ENCODE assay signal across 22 cellular contexts in the genomic region with DNA sequence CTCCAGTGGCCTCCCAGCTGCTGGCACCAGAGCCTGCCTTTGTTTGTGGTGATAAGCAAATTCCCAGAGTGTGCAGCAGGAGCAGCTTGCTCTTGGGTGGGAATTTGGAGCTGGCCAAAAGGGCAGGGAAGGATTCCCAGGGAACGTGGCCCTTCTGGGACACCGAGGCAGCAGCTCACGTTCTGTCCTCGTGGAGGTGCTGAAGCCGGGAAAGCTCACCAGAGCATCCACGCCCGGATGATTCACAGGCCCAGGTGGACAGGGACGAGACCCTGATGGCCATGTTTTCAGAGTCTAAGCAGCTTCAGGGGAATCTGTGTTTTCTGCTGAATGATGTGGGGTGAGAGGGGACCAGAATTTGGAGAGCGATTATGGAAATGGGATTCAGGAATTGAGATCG. TPM values are rescaled to one million over a fixed set of nuclear protein-coding genes. Genes with fewer than 3 reads are reported as not detected.
DNase-seq lines count a peak whose midpoint lies in the region; ATAC-seq and TF ChIP-seq lines count a peak whose summit lies in the region.
"Had no signal": no experiment of that assay in that cellular context is flagged by ENCODE, and none has a peak within 500 bp of the region (broad histone marks: within the 10 kb centered on the region; RNA-seq: fewer than 3 reads in every experiment).

No MANE protein-coding gene starts in this region.

- H3K4me3 Mint-ChIP-seq in chondrocyte (ENCODE audit: unreplicated experiment) = no peak overlapping the region
- H3K4me3 Mint-ChIP-seq: CD4-positive, alpha-beta memory T cell had no signal

- ATAC-seq in sciatic nerve (no peak), GM21737 (IDR thresholded peaks at IDR 0.05; ENCODE audit: unreplicated experiment) (no peak)
- ATAC-seq: A549 had no signal

- H3K9me3 ChIP-seq in spleen (no peaks in the 10 kb centered on the region), uterus (no peaks in the 10 kb centered on the region)
- H3K9me3 ChIP-seq: A549; BE2C; BLaER1 treated with 17β-estradiol and CSF1 and Interleukin-3, amounts not matched to agents 10 nM and 100 nM had no signal

- DNase-seq in NCI-H526 (lab: John Stamatoyannopoulos, UW) = peak; percentile 85 to 88
- DNase-seq in chondrocyte (ENCODE audit: low spot score) = peak; percentile 63
- DNase-seq in spleen = peak; percentile 36
- DNase-seq in sciatic nerve (ENCODE audit: low spot score) = no peak
- DNase-seq in uterus = no peak
- DNase-seq: 8988T; ACHN; AML-193; BE2C; Calu3; CD4-positive, alpha-beta memory T cell; COR-L47; DMS53; DMS79 treated with DMSO at 0.1 percent for 48 hours; GF-D8; GOT3; H7; HCEC 1CT had no signal

- no peak overlapping the region for H3K27ac Mint-ChIP-seq in chondrocyte (ENCODE audit: unreplicated experiment)
- H3K27ac Mint-ChIP-seq: CD4-positive, alpha-beta memory T cell had no signal

- no peaks in the 10 kb centered on the region for H3K36me3 ChIP-seq in spleen
- H3K36me3 ChIP-seq in uterus = no peaks in the 10 kb centered on the region
- H3K36me3 ChIP-seq: BE2C; BLaER1 treated with 17β-estradiol and CSF1 and Interleukin-3, amounts not matched to agents 10 nM and 100 nM had no signal

- TF ChIP-seq POLR2A in spleen (IDR thresholded peaks at IDR 0.05) (no peak), uterus (IDR thresholded peaks at IDR 0.05) (no peak)

- no peaks in the 10 kb centered on the region for H3K36me3 Mint-ChIP-seq in chondrocyte (ENCODE audit: low read depth)
- H3K36me3 Mint-ChIP-seq: CD4-positive, alpha-beta memory T cell had no signal

- 79 to 89% (median 85%) methylated on average over 10 of the region's 10 CpGs for WGBS in spleen, 5 donors

- no peaks in the 10 kb centered on the region for H3K4me1 Mint-ChIP-seq in chondrocyte (ENCODE audit: low read depth)
- H3K4me1 Mint-ChIP-seq: CD4-positive, alpha-beta memory T cell had no signal

- no peaks in the 10 kb centered on the region for H3K9me3 Mint-ChIP-seq in chondrocyte (ENCODE audit: low read depth)

- peaks cover 0 to 41% (median 8%) of the 10 kb centered on the region in 7 donors for H3K27me3 ChIP-seq in spleen (replicated peaks in 1 of 7)
- no peaks in the 10 kb centered on the region for H3K27me3 ChIP-seq in uterus
- H3K27me3 ChIP-seq: BE2C; BLaER1 treated with 17β-estradiol and CSF1 and Interleukin-3, amounts not matched to agents 10 nM and 100 nM had no signal

- H3K27ac ChIP-seq in spleen = no peak overlapping the region
- H3K27ac ChIP-seq in uterus = no peak overlapping the region
- H3K27ac ChIP-seq: A549; BLaER1 treated with 17β-estradiol and CSF1 and Interleukin-3, amounts not matched to agents 10 nM and 100 nM had no signal

- no peak for TF ChIP-seq CTCF in chondrocyte (IDR thresholded peaks at IDR 0.05)
- no peak for TF ChIP-seq CTCF in spleen (IDR thresholded peaks at IDR 0.05 in 8 of 11, conservative IDR thresholded peaks at IDR 0.05 in 3 of 11)
- TF ChIP-seq CTCF in uterus (IDR thresholded peaks at IDR 0.05) = no peak

- H3K4me1 ChIP-seq in spleen (no peaks in the 10 kb centered on the region), uterus (no peaks in the 10 kb centered on the region)
- H3K4me1 ChIP-seq: A549, BE2C had no signal

- H3K4me3 ChIP-seq in spleen (no peak overlapping the region), uterus (no peak overlapping the region)
- H3K4me3 ChIP-seq: A549; BLaER1 treated with 17β-estradiol and CSF1 and Interleukin-3, amounts not matched to agents 10 nM and 100 nM had no signal

- peaks cover 32% of the 10 kb centered on the region for H3K27me3 Mint-ChIP-seq in chondrocyte (ENCODE audit: low read depth)

- intact Hi-C loops in spleen (cut with DNase I; ENCODE audit: low total_unique reads) (no loop called here), sciatic nerve (cut with DNase I) (no loop called here), uterus (cut with DNase I; ENCODE audit: low total_unique reads) (no loop called here)

RNA-seq across cellular contexts. Expression of a gene that starts 19.1 kb away (rescaled TPM):
- total RNA-seq in chondrocyte = 0.07 to 0.08 TPM in 2 of 3 replicates, not detected in the other
- not detected for total RNA-seq in spleen
- polyA plus RNA-seq in spleen = not detected
- not detected for total RNA-seq in sciatic nerve
- total RNA-seq in uterus = 1 to 10 TPM in 1 of 4 donors, under 1 TPM in 1, not detected in 2; under 0.01 to 1.4 TPM
- total RNA-seq: CD4-positive, alpha-beta memory T cell; Daoy had no signal
- polyA plus RNA-seq: CD4-positive, alpha-beta memory T cell had no signal

Comparison
In these comparisons a context has a peak if more than half of its experiments do, and no peak if none do; other contexts are left out.
1. DNase-seq: peak in NCI-H526 (2 of 2), chondrocyte (single experiment) and spleen (single experiment); none in sciatic nerve (single experiment) and uterus (0 of 2).